8 cellular contexts compared by ENCODE assay signal in the genomic region with DNA sequence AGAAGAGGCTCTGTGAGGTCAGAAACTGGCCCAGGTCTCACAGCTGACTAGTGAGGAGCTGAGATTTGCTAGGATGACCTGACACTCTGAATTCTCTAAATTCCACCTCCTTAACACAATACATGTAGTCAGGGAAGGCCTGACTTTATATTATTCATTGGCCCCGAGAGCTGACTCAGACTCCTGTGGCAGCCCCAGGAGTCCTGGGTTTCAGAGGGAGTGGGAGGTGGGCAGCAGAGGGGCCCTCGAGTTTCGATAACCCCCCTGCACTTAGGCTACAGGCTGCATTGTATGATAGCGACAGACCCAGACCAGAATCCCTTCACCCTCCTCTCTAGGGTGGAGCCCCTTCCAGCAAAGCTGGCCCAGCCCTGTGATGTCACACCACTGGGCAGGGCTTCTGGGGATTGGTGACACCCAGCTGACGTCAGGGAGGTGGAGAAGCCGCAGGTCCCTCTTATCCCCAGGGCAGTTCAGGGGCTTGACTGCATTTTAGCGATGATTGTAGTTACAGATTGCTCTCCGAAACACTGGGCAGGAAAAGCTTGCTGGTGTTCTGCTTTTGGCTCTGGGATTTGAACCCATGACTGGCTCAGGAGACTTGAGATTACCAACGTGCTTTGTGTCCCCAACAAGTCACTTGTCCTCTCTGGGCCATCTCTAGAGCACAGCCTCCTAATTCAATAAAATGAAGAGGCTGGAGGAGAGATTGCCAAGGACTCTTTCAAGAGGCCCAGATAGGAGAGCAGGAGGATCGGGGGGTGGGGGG. TPM values are rescaled to one million over a fixed set of nuclear protein-coding genes. Genes with fewer than 3 reads are reported as not detected.
A peak's percentile ranks its signal among the peaks of the same experiment; 100 is the strongest.
DNase-seq lines count a peak whose midpoint lies in the region; ATAC-seq, FAIRE-seq and TF ChIP-seq lines count a peak whose summit lies in the region.

No MANE protein-coding gene starts in this region.

- no peak for ATAC-seq in GM18498 (IDR thresholded peaks at IDR 0.05; ENCODE audit: unreplicated experiment)

- peak overlapping the region; percentile 95 for H3K9ac ChIP-seq in mucosa of stomach (ENCODE audit: low read length)

- no peaks in the 10 kb centered on the region for H3K9me3 ChIP-seq in mucosa of stomach (ENCODE audit: control insufficient read depth, low read length)

- TF ChIP-seq CTCF in bronchial epithelial cell (IDR thresholded peaks at IDR 0.05; ENCODE audit: insufficient read depth, low read length, severe bottlenecking) = no peak

- no peak for FAIRE-seq in bronchial epithelial cell (lab: Jason Lieb, UNC)

- peaks cover 2% of the 10 kb centered on the region for H3K27me3 ChIP-seq in bronchial epithelial cell (ENCODE audit: control insufficient read depth, insufficient read depth, low read length)
- no peaks in the 10 kb centered on the region for H3K27me3 ChIP-seq in mucosa of stomach (ENCODE audit: control insufficient read depth, insufficient read depth, low read length)

- H3K4me3 ChIP-seq in bronchial epithelial cell (ENCODE audit: low read depth, low read length) (no peak overlapping the region), mucosa of stomach (ENCODE audit: low read length) (peak overlapping the region; percentile 21)

- H3K4me1 ChIP-seq in mucosa of stomach (ENCODE audit: control insufficient read depth, insufficient read depth, low read length) = peaks cover 73% of the 10 kb centered on the region

- no peaks in the 10 kb centered on the region for H3K36me3 ChIP-seq in bronchial epithelial cell (ENCODE audit: control insufficient read depth, insufficient read depth, low read length)
- H3K36me3 ChIP-seq in mucosa of stomach (ENCODE audit: control insufficient read depth, insufficient read depth, low read length) = no peaks in the 10 kb centered on the region

- DNase-seq in GM03348 (ENCODE audit: low spot score) = peak; percentile 49
- DNase-seq in NCI-H2196 treated with DMSO at 0.1 percent for 48 hours (lab: John Stamatoyannopoulos, UW; ENCODE audit: unreplicated experiment) = peak; percentile 60
- peak; percentile 69 for DNase-seq in bronchial epithelial cell (ENCODE audit: low read depth)
- DNase-seq in NCI-H2227 (lab: John Stamatoyannopoulos, UW; ENCODE audit: unreplicated experiment) = no peak
- no peak for DNase-seq in amygdala (lab: John Stamatoyannopoulos, UW)
- no peak for DNase-seq in activated CD4-positive, CD25-positive, alpha-beta regulatory T cell treated with anti-CD3 and anti-CD28 coated beads, Interleukin-2, amount 50 U/mL, for 72 hours

RNA-seq across cellular contexts. Expression of a gene that starts 17.0 kb away (rescaled TPM):
- total RNA-seq in bronchial epithelial cell = under 0.01 TPM in 1 of 2 replicates, not detected in the other

RNA-seq across cellular contexts. Expression of a gene that starts 38.8 kb away (rescaled TPM):
- 30.3 and 33.3 TPM in 2 replicates for total RNA-seq in bronchial epithelial cell

RNA-seq across cellular contexts. Expression of a gene that starts 54.6 kb away (rescaled TPM):
- total RNA-seq in bronchial epithelial cell = under 0.01 TPM in 1 of 2 replicates, not detected in the other

Comparison
In these comparisons a context has a peak if more than half of its experiments do, and no peak if none do; other contexts are left out.
1. DNase-seq: peak in GM03348 (single experiment), NCI-H2196 treated with DMSO at 0.1 percent for 48 hours (single experiment) and bronchial epithelial cell (single experiment); none in NCI-H2227 (single experiment), amygdala (0 of 56) and activated CD4-positive, CD25-positive, alpha-beta regulatory T cell treated with anti-CD3 and anti-CD28 coated beads, Interleukin-2, amount 50 U/mL, for 72 hours (single experiment).